16 cellular contexts compared by ENCODE assay signal in the genomic region with DNA sequence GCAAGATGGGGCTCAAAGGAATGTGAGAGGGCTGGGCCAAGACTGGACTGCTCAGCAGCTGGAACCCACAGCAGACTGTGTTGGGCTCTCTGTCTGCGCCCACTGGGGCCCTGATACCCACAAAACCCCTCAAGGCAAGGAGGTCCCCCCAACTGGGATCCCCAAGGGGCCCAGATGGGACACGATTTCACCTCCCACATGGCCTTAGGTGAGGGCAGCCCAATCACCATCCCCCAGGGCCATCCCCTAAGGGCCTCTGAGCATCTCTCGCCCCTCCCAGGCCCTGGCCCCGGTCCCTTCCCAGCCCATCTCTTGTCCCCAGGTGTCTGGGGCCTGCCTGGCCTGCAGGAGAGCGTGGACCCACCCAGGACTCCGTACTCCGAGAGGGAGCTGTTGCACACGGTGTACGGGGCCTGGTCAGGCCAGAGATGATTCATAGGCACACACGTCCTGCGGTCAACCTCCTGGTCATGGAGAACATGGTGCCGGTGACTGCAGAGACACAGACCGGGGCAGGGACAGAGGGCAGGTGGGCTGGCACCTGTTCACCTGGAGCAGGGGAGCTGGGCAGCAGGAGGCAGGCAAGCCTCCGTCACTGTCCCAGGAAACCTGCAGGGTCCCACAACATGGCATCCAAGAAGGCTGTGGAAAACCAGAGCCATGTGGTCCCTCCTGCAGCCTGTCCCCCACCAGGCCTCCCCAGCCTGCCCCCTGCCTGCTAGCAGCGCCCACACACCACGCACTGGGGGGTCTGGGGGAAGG. TPM values are rescaled to one million over a fixed set of nuclear protein-coding genes. Genes with fewer than 3 reads are reported as not detected.
DNase-seq lines count a peak whose midpoint lies in the region; ATAC-seq, FAIRE-seq and TF ChIP-seq lines count a peak whose summit lies in the region.
"Had no signal": no experiment of that assay in that cellular context is flagged by ENCODE, and none has a peak within 500 bp of the region (broad histone marks: within the 10 kb centered on the region; RNA-seq: fewer than 3 reads in every experiment).

No MANE protein-coding gene starts in this region.

- TF ChIP-seq POLR2A in GM18505 (IDR thresholded peaks at IDR 0.05; ENCODE audit: borderline replicate concordance, extremely low read depth, insufficient read depth, insufficient read length) = no peak
- TF ChIP-seq POLR2A in H54 (IDR thresholded peaks at IDR 0.05; ENCODE audit: low read depth, low read length) = no peak

- H3K4me3 ChIP-seq in SK-N-SH (ENCODE audit: low read depth in 2 of 2, low read length in 1 of 2) = no peak overlapping the region

- no peaks in the 10 kb centered on the region for H3K4me1 ChIP-seq in SK-N-SH (ENCODE audit: control insufficient read depth in 1 of 2, insufficient read depth in 2 of 2, low read depth in 1 of 2, low read length in 1 of 2)

- no peaks in the 10 kb centered on the region for H3K27me3 ChIP-seq in SK-N-SH (ENCODE audit: insufficient read depth)

- no peak for ATAC-seq in left cardiac atrium
- no peak for ATAC-seq in HG03175 (IDR thresholded peaks at IDR 0.05; ENCODE audit: unreplicated experiment)
- ATAC-seq in GM18505 (IDR thresholded peaks at IDR 0.05; ENCODE audit: unreplicated experiment) = no peak
- ATAC-seq: Panc1 had no signal

- peak; percentile 63 for DNase-seq in cardiac septum (ENCODE audit: low spot score)
- no peak for DNase-seq in left cardiac atrium
- DNase-seq in SK-N-SH = peak; percentile 19
- DNase-seq in iPS-NIHi11 (ENCODE audit: low spot score) = peak; percentile 7
- DNase-seq in H54 (ENCODE audit: insufficient read length, low spot score) = no peak
- DNase-seq: AML-193, DMS79, Kasumi-1, NCI-H1105 treated with DMSO at 0.1 percent for 48 hours, NCI-H187 treated with DMSO at 0.1 percent for 48 hours, NCI-H510A, SHP77 treated with DMSO at 0.1 percent for 48 hours had no signal

- H3K36me3 ChIP-seq in SK-N-SH (replicated peaks in 1 of 2; ENCODE audit: control insufficient read depth in 1 of 2, insufficient read depth in 2 of 2, low read length in 1 of 2) = peaks cover 0 to 21% of the 10 kb centered on the region in 2 experiments

- no peak for FAIRE-seq in H54 (lab: Jason Lieb, UNC)
- FAIRE-seq: G401.6 had no signal

- TF ChIP-seq RAD21 in SK-N-SH (IDR thresholded peaks at IDR 0.05; ENCODE audit: low read length) = no peak

- no peaks in the 10 kb centered on the region for H3K79me2 ChIP-seq in SK-N-SH (ENCODE audit: insufficient read depth)

- CTCF ChIA-PET in SK-N-SH (lab: Yijun Ruan, JAX) = interaction anchor here (0.6 to 1.0 kb wide), 2 partner anchors 10 to 146 kb away, joined by 4 read pairs; no protein-coding TSS in a partner anchor

- no peak overlapping the region for H3K27ac ChIP-seq in SK-N-SH (ENCODE audit: low read depth in 2 of 2, low read length in 1 of 2)

- H3F3A ChIP-seq in SK-N-SH (replicated peaks; ENCODE audit: insufficient read depth) = no peaks in the 10 kb centered on the region

- intact Hi-C loops in cardiac septum (cut with DNase I) (no loop called here), left cardiac atrium (cut with DNase I) (no loop called here)

- H3K9me2 ChIP-seq in SK-N-SH = no peaks in the 10 kb centered on the region

- H4K20me1 ChIP-seq in SK-N-SH (ENCODE audit: insufficient read depth) = no peaks in the 10 kb centered on the region

- no peak overlapping the region for H3K9ac ChIP-seq in SK-N-SH

- no peak overlapping the region for H2AFZ ChIP-seq in SK-N-SH (ENCODE audit: low read depth)

- no peak overlapping the region for H3K4me2 ChIP-seq in SK-N-SH

- POLR2A ChIA-PET in SK-N-SH (lab: Yijun Ruan, JAX) = no interaction called here

- no peak for TF ChIP-seq CTCF in SK-N-SH (IDR thresholded peaks at IDR 0.05)

- TF ChIP-seq EP300 in SK-N-SH (IDR thresholded peaks at IDR 0.05; ENCODE audit: borderline replicate concordance in 1 of 2, low read depth in 1 of 2, low read length in 1 of 2) = no peak

- 97% methylated on average over 5 of the region's 16 CpGs for WGBS in SK-N-SH (ENCODE audit: low lambda C conversion rate)

- H3K9me3 ChIP-seq in SK-N-SH = no peaks in the 10 kb centered on the region

TF ChIP-seq in SK-N-SH, 30 proteins besides CTCF, POLR2A, EP300 and RAD21:
- TF ChIP-seq MXI1 (IDR thresholded peaks at IDR 0.05; ENCODE audit: low read depth, low read length) (no peak), RXRA (IDR thresholded peaks at IDR 0.05; ENCODE audit: borderline replicate concordance, low read depth) (no peak), NRF1 (IDR thresholded peaks at IDR 0.05; ENCODE audit: low read depth, low read length) (no peak), MEF2A (IDR thresholded peaks at IDR 0.05; ENCODE audit: borderline replicate concordance, low read depth) (no peak), SMC3 (IDR thresholded peaks at IDR 0.05; ENCODE audit: low read depth, low read length) (no peak), EZH2phosphoT487 (IDR thresholded peaks at IDR 0.05; ENCODE audit: borderline replicate concordance, low read depth) (no peak), JUND (IDR thresholded peaks at IDR 0.05) (no peak), ELF1 (IDR thresholded peaks at IDR 0.05) (no peak), FOXJ3 (CRISPR knock-in tag; IDR thresholded peaks at IDR 0.05) (no peak), GATA2 (CRISPR knock-in tag; IDR thresholded peaks at IDR 0.05) (no peak), CHD2 (IDR thresholded peaks at IDR 0.05; ENCODE audit: low read length, partially characterized antibody) (no peak), FOXM1 (IDR thresholded peaks at IDR 0.05; ENCODE audit: low read depth) (no peak)
- TF ChIP-seq, protein P1, sequence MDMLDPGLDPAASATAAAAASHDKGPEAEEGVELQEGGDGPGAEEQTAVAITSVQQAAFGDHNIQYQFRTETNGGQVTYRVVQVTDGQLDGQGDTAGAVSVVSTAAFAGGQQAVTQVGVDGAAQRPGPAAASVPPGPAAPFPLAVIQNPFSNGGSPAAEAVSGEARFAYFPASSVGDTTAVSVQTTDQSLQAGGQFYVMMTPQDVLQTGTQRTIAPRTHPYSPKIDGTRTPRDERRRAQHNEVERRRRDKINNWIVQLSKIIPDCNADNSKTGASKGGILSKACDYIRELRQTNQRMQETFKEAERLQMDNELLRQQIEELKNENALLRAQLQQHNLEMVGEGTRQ (IDR thresholded peaks at IDR 0.05; ENCODE audit: borderline replicate concordance, low read depth, low read length) = no peak
- TF ChIP-seq, protein P2, sequence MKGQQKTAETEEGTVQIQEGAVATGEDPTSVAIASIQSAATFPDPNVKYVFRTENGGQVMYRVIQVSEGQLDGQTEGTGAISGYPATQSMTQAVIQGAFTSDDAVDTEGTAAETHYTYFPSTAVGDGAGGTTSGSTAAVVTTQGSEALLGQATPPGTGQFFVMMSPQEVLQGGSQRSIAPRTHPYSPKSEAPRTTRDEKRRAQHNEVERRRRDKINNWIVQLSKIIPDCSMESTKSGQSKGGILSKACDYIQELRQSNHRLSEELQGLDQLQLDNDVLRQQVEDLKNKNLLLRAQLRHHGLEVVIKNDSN (IDR thresholded peaks at IDR 0.05; ENCODE audit: borderline replicate concordance, low read depth) = no peak
- TF ChIP-seq, protein P3, sequence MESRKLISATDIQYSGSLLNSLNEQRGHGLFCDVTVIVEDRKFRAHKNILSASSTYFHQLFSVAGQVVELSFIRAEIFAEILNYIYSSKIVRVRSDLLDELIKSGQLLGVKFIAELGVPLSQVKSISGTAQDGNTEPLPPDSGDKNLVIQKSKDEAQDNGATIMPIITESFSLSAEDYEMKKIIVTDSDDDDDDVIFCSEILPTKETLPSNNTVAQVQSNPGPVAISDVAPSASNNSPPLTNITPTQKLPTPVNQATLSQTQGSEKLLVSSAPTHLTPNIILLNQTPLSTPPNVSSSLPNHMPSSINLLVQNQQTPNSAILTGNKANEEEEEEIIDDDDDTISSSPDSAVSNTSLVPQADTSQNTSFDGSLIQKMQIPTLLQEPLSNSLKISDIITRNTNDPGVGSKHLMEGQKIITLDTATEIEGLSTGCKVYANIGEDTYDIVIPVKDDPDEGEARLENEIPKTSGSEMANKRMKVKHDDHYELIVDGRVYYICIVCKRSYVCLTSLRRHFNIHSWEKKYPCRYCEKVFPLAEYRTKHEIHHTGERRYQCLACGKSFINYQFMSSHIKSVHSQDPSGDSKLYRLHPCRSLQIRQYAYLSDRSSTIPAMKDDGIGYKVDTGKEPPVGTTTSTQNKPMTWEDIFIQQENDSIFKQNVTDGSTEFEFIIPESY (IDR thresholded peaks at IDR 0.05; ENCODE audit: borderline replicate concordance, low read depth) = no peak
- TF ChIP-seq, protein P4, sequence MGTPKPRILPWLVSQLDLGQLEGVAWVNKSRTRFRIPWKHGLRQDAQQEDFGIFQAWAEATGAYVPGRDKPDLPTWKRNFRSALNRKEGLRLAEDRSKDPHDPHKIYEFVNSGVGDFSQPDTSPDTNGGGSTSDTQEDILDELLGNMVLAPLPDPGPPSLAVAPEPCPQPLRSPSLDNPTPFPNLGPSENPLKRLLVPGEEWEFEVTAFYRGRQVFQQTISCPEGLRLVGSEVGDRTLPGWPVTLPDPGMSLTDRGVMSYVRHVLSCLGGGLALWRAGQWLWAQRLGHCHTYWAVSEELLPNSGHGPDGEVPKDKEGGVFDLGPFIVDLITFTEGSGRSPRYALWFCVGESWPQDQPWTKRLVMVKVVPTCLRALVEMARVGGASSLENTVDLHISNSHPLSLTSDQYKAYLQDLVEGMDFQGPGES (IDR thresholded peaks at IDR 0.05; ENCODE audit: low read depth, low read length) = no peak

RNA-seq across cellular contexts. Expression of a gene that starts 21.6 kb away (rescaled TPM):
- total RNA-seq in cardiac septum (11.5 TPM), left cardiac atrium (1 to 10 TPM; 3.4 to 4.2 TPM)
- polyA plus RNA-seq in SK-N-SH (2012; rRNA removed) = 25.4 and 32.6 TPM in 2 replicates
- polyA plus RNA-seq in SK-N-SH (2012; cell fraction: cytosol; rRNA removed) = 10.1 and 14.5 TPM in 2 replicates
- polyA plus RNA-seq in SK-N-SH (2012; cell fraction: nucleus; rRNA removed) = 102 and 104 TPM in 2 replicates

Comparison
In these comparisons a context has a peak if more than half of its experiments do, and no peak if none do; other contexts are left out.
1. DNase-seq: peak in cardiac septum (single experiment), SK-N-SH (single experiment) and iPS-NIHi11 (single experiment); none in left cardiac atrium (single experiment) and H54 (single experiment).